In genomic region chr10:47384148-47384921, GRCh38 we compare ENCODE assay signal across 8 cellular contexts. TPM values are rescaled to one million over a fixed set of nuclear protein-coding genes. Genes with fewer than 3 reads are reported as not detected.
DNase-seq lines count a peak whose midpoint lies in the region; ATAC-seq and TF ChIP-seq lines count a peak whose summit lies in the region.

A gene with protein sequence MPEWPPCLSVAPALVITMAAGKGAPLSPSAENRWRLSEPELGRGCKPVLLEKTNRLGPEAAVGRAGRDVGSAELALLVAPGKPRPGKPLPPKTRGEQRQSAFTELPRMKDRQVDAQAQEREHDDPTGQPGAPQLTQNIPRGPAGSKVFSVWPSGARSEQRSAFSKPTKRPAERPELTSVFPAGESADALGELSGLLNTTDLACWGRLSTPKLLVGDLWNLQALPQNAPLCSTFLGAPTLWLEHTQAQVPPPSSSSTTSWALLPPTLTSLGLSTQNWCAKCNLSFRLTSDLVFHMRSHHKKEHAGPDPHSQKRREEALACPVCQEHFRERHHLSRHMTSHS (minus strand): TSS chr10:47384293. CDS start chr10:47368829, 15,464 bp downstream.

- H3K27ac ChIP-seq in SJSA1: peak within 1 kb of the TSS; percentile 57
- H3K27ac ChIP-seq in gastroesophageal sphincter: peak within 1 kb of the TSS; percentile 19 to 91 (median 82)
- H3K27ac ChIP-seq in neutrophil: no peak within 1 kb of the TSS

- H3K4me3 Mint-ChIP-seq in activated naive CD4-positive, alpha-beta T cell treated with anti-CD3 and anti-CD28 coated beads for 36 hours: peak within 1 kb of the TSS; percentile 84

- intact Hi-C loops in activated naive CD4-positive, alpha-beta T cell treated with anti-CD3 and anti-CD28 coated beads for 36 hours (cut with micrococcal nuclease): loop anchor here (5.0 kb wide), 1 partner anchor 1117 kb away; no protein-coding TSS in a partner anchor

- TF ChIP-seq POLR2A in gastroesophageal sphincter (IDR thresholded peaks at IDR 0.05): peak; percentile 23

- H3K27me3 Mint-ChIP-seq in activated naive CD4-positive, alpha-beta T cell treated with anti-CD3 and anti-CD28 coated beads for 36 hours (ENCODE audit: low read depth): peaks cover 32% of the 10 kb centered on the region

- H3K27me3 ChIP-seq in SJSA1 (replicated peaks) (no peaks in the 10 kb centered on the region), gastroesophageal sphincter (peaks cover 23% of the 10 kb centered on the region), neutrophil (peaks cover 64% of the 10 kb centered on the region)

- peaks cover 3% of the 10 kb centered on the region for H3K9me3 Mint-ChIP-seq in activated naive CD4-positive, alpha-beta T cell treated with anti-CD3 and anti-CD28 coated beads for 36 hours

- 0 to 2% methylated on average over 7 to 8 of the region's 75 CpGs for WGBS in gastroesophageal sphincter (ENCODE audit: low coverage in 1 of 2), 2 donors

- H3K9me3 ChIP-seq in SJSA1 (replicated peaks): no peaks in the 10 kb centered on the region
- H3K9me3 ChIP-seq in gastroesophageal sphincter: no peaks in the 10 kb centered on the region
- no peaks in the 10 kb centered on the region for H3K9me3 ChIP-seq in neutrophil

- H3K4me3 ChIP-seq in SJSA1 (peak within 1 kb of the TSS; percentile 59), gastroesophageal sphincter (peak within 1 kb of the TSS; percentile 65 to 71), neutrophil (ENCODE audit: low read depth in 1 of 2, low read length in 1 of 2) (peak within 1 kb of the TSS; percentile 64 to 66)

- no peaks in the 10 kb centered on the region for H3K36me3 ChIP-seq in SJSA1
- H3K36me3 ChIP-seq in gastroesophageal sphincter: no peaks in the 10 kb centered on the region
- H3K36me3 ChIP-seq in neutrophil: no peaks in the 10 kb centered on the region

- H3K4me1 ChIP-seq in SJSA1 (replicated peaks) (peaks cover 13% of the 10 kb centered on the region), gastroesophageal sphincter (peaks cover 0 to 14% (median 3%) of the 10 kb centered on the region in 3 donors), neutrophil (ENCODE audit: control insufficient read depth in 1 of 2, insufficient read depth in 1 of 2, low read depth in 1 of 2, low read length in 1 of 2) (peaks cover 10 to 19% of the 10 kb centered on the region in 2 experiments)

- H3K27ac Mint-ChIP-seq in activated naive CD4-positive, alpha-beta T cell treated with anti-CD3 and anti-CD28 coated beads for 36 hours: no peak within 1 kb of the TSS

- peak; percentile 45 for DNase-seq in DMS79 treated with DMSO at 0.1 percent for 48 hours (lab: John Stamatoyannopoulos, UW)
- DNase-seq in GOT3 (lab: John Stamatoyannopoulos, UW): peak; percentile 61
- peak; percentile 65 for DNase-seq in LHCN-M2 (ENCODE audit: low read depth)
- DNase-seq in SJSA1 (ENCODE audit: low read depth in 1 of 2, low spot score in 2 of 2): peak; percentile 89 to 92
- DNase-seq in activated naive CD4-positive, alpha-beta T cell treated with anti-CD3 and anti-CD28 coated beads for 36 hours: peak; percentile 74
- peak; percentile 55 for DNase-seq in stromal cell of bone marrow (ENCODE audit: low read depth)

- no peak for TF ChIP-seq EP300 in gastroesophageal sphincter (IDR thresholded peaks at IDR 0.05)

- peak in 1 of 4 experiments; percentile 11 for TF ChIP-seq CTCF in gastroesophageal sphincter (IDR thresholded peaks at IDR 0.05)
- no peak for TF ChIP-seq CTCF in neutrophil (IDR thresholded peaks at IDR 0.05)

- H3K4me1 Mint-ChIP-seq in activated naive CD4-positive, alpha-beta T cell treated with anti-CD3 and anti-CD28 coated beads for 36 hours (ENCODE audit: low read depth): peaks cover 10% of the 10 kb centered on the region

- CTCF ChIA-PET in activated naive CD4-positive, alpha-beta T cell treated with anti-CD3 and anti-CD28 coated beads for 36 hours (lab: Charles Lee): interaction anchor here (1.1 to 1.2 kb wide), 2 partner anchors 19 to 22 kb away, joined by 3 read pairs; no protein-coding TSS in a partner anchor

- no peaks in the 10 kb centered on the region for H3K36me3 Mint-ChIP-seq in activated naive CD4-positive, alpha-beta T cell treated with anti-CD3 and anti-CD28 coated beads for 36 hours (ENCODE audit: low read depth)

- ATAC-seq in gastroesophageal sphincter: peak; percentile 98

RNA-seq across cellular contexts. Expression of the gene that starts here (rescaled TPM):
- 0.11 TPM in 1 of 2 replicates, not detected in the other for total RNA-seq in LHCN-M2 (2014; rRNA removed)
- 0.04 TPM for polyA plus RNA-seq in LHCN-M2 (2012)
- total RNA-seq in SJSA1 (2014; rRNA removed; shearing (Covaris generic)): 0.09 and 1.2 TPM in 2 replicates
- under 1 TPM; 0.84 to 0.93 TPM for total RNA-seq in activated naive CD4-positive, alpha-beta T cell treated with anti-CD3 and anti-CD28 coated beads for 36 hours
- total RNA-seq in gastroesophageal sphincter: under 1 TPM in 2 of 4 donors, not detected in 2; 0.12 to 0.47 TPM

Comparison
In these comparisons a context has a peak if more than half of its experiments do, and no peak if none do; other contexts are left out.
1. Peak in DNase-seq in LHCN-M2; RNA of the gene not detected or under 1 TPM.
2. Peak in DNase-seq in activated naive CD4-positive, alpha-beta T cell treated with anti-CD3 and anti-CD28 coated beads for 36 hours; RNA of the gene not detected or under 1 TPM.
3. Peak in ATAC-seq, H3K4me3 ChIP-seq and H3K27ac ChIP-seq in gastroesophageal sphincter; RNA of the gene not detected or under 1 TPM.